Comparison of ENCODE assay signal across 9 cellular contexts in the genomic region with DNA sequence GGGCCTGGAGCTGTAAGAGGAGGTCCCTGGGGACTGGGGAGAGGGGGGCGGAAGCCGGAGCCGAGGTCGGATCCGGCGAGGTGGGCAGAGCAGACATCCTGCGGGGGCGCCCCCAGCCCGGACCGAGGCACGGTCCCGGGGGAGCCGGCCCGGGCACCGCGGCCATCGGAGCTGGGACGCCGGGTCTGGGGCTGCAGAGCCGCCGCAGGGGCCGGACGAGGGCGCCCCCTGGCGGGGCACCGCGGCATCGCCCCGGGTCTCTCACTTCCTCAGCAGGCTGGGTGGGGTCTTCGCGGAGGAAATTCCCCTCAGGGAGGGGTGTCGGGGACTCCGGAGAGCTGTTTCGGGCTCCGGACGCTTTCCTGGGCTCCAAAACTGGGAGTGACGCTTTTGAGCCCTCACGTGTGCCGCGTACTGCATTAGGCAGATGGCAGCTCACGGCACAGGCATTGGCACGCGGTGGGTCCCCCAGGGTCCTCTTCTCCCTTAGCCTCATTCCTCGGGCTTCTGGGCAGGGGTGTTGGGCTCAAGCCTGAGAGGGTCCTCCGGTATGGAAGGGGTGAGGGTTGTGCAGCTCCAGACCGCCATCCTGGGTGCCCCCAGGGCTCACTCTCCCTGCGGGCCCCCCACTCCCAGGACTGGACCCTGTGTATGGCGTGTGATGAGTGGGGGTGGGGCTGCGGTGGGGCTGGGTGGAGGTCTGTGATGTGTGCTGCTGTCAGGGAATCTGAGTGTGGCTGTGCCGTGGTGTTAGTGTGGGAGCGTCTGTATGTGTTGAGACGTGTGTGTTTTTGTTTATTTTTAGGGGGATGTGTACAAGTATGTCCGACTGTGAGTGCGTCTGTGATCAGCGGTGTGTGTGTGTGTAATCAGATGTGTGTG. TPM values are rescaled to one million over a fixed set of nuclear protein-coding genes. Genes with fewer than 3 reads are reported as not detected.
A peak's percentile ranks its signal among the peaks of the same experiment; 100 is the strongest.
DNase-seq lines count a peak whose midpoint lies in the region; ATAC-seq and TF ChIP-seq lines count a peak whose summit lies in the region.
"Had no signal": no experiment of that assay in that cellular context is flagged by ENCODE, and none has a peak within 500 bp of the region (broad histone marks: within the 10 kb centered on the region; RNA-seq: fewer than 3 reads in every experiment).

No MANE protein-coding gene starts in this region.

- peaks cover 0 to 1% (median 0%) of the 10 kb centered on the region in 3 donors for H3K9me3 Mint-ChIP-seq in IgD-negative memory B cell
- no peaks in the 10 kb centered on the region for H3K9me3 Mint-ChIP-seq in naive thymus-derived CD8-positive, alpha-beta T cell

- peak overlapping the region in 3 of 4 donors; percentile 65 to 77 (median 69) for H3K4me3 Mint-ChIP-seq in IgD-negative memory B cell
- H3K4me3 Mint-ChIP-seq in naive thymus-derived CD8-positive, alpha-beta T cell, result peak overlapping the region; percentile 19 to 72 (median 60)

- H3K4me1 Mint-ChIP-seq in IgD-negative memory B cell, result peaks cover under 1 to 10% (median 7%) of the 10 kb centered on the region in 3 donors
- H3K4me1 Mint-ChIP-seq in naive thymus-derived CD8-positive, alpha-beta T cell, result peaks cover 8 to 15% (median 14%) of the 10 kb centered on the region in 4 donors

- no peak for TF ChIP-seq POLR2A in erythroblast (IDR thresholded peaks at IDR 0.05; ENCODE audit: low read length)

- no peaks in the 10 kb centered on the region for H3K36me3 ChIP-seq in urinary bladder (ENCODE audit: insufficient read depth)

- H3K36me3 Mint-ChIP-seq in IgD-negative memory B cell, result no peaks in the 10 kb centered on the region
- H3K36me3 Mint-ChIP-seq in naive thymus-derived CD8-positive, alpha-beta T cell, result no peaks in the 10 kb centered on the region

- WGBS in urinary bladder, result 9% methylated on average over 55 of the region's 55 CpGs

- peak; percentile 37 to 49 for ATAC-seq in naive thymus-derived CD8-positive, alpha-beta T cell
- ATAC-seq in GM18511 (IDR thresholded peaks at IDR 0.05; ENCODE audit: unreplicated experiment) (no peak), HG02678 (IDR thresholded peaks at IDR 0.05; ENCODE audit: unreplicated experiment) (no peak)

- H3K4me3 ChIP-seq in urinary bladder (ENCODE audit: low read depth, low read length), result peak overlapping the region; percentile 34

- POLR2A ChIA-PET in naive thymus-derived CD8-positive, alpha-beta T cell (lab: Charles Lee), result interaction anchor here (0.5 kb wide), 1 partner anchor 144 kb away, joined by 3 read pairs; no protein-coding TSS in a partner anchor

- no peaks in the 10 kb centered on the region for H3K4me1 ChIP-seq in urinary bladder (ENCODE audit: insufficient read depth)

- peak overlapping the region in 1 of 3 donors; percentile 90 for H3K27ac Mint-ChIP-seq in IgD-negative memory B cell
- H3K27ac Mint-ChIP-seq in naive thymus-derived CD8-positive, alpha-beta T cell, result no peak overlapping the region

- H3K27ac ChIP-seq in urinary bladder (ENCODE audit: low read depth), result no peak overlapping the region

- DNase-seq in DMS79 treated with DMSO at 0.1 percent for 48 hours (lab: John Stamatoyannopoulos, UW) (peak; percentile 19), erythroblast (lab: John Stamatoyannopoulos, UW) (peak; percentile 20 to 57)
- peak; percentile 79 for DNase-seq in activated CD8-positive, alpha-beta memory T cell treated with anti-CD3 and anti-CD28 coated beads for 24 hours
- DNase-seq in naive thymus-derived CD8-positive, alpha-beta T cell, result peak in 9 of 10 donors; percentile 13 to 55 (median 33)

- H3K27me3 Mint-ChIP-seq in IgD-negative memory B cell, result peaks cover 49% of the 10 kb centered on the region
- H3K27me3 Mint-ChIP-seq in naive thymus-derived CD8-positive, alpha-beta T cell, result peaks cover 50 to 85% (median 59%) of the 10 kb centered on the region in 5 donors

RNA-seq across cellular contexts. Expression of a gene that starts 29.6 kb away (rescaled TPM):
- not detected for polyA plus RNA-seq in IgD-negative memory B cell
- not detected for total RNA-seq in naive thymus-derived CD8-positive, alpha-beta T cell
- polyA plus RNA-seq in naive thymus-derived CD8-positive, alpha-beta T cell, result not detected
- not detected for total RNA-seq in urinary bladder
- polyA plus RNA-seq in urinary bladder, result not detected
- total RNA-seq: T-helper 1 cell treated with Interleukin-12 subunit alpha and Interleukin-12 subunit beta and Interleukin-4 antibody, amounts not matched to agents 30 ng/mL and 1 ng/mL, for 36 hours had no signal

Comparison
In these comparisons a context has a peak if more than half of its experiments do, and no peak if none do; other contexts are left out.
1. DNase-seq: peak in every context shown above with its lines; median percentile 79 in activated CD8-positive, alpha-beta memory T cell treated with anti-CD3 and anti-CD28 coated beads for 24 hours; 38 in erythroblast; 33 in naive thymus-derived CD8-positive, alpha-beta T cell; 19 in DMS79 treated with DMSO at 0.1 percent for 48 hours.
2. ATAC-seq: peak in naive thymus-derived CD8-positive, alpha-beta T cell (2 of 2); none in GM18511 (single experiment) and HG02678 (single experiment).